ENCODE assay signal across 1 cellular context in the genomic region with DNA sequence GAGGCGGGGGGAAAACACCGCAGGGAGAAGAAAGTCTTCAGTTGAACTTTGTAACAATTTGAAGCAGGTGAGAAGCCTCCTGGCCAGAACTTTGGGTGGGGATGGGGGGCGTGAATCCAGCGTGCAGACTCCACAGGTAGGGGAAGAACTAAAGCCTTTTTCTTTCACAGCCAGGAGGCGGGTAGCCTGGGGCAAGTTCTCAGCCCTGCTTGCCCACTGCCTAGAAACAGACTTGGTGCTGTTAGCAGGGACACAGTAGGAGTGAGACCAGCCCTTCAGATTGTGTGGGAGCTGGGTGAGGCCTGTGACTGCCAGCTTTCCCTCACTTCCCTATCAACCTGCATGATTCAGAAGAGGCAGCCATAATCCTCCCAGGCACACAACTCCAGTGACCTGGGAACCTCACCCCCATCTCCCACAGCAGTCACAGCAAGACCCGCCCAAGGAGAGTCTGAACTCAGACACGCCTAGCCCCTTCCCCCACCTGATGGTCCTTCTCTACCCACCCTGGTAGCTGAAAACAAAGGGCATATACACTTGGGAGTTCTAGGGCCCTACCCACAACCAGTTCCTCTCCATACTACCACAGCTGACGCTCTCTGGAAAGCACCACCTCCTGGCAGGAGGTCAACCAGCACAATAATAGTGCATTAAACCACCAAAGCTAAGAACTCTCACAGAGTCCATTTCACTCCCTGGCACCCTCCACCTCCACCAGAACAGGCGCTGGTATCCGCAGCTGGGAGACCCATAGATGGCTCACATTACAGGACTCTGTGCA.
TF ChIP-seq lines count a peak whose summit lies in the region.

No MANE protein-coding gene starts in this region.

TF ChIP-seq in HCT116, 20 proteins besides CTCF, POLR2A, EP300 and RAD21:
- no peak for TF ChIP-seq POLR2AphosphoS5 (IDR thresholded peaks at IDR 0.05; ENCODE audit: low read depth, low read length)
- TF ChIP-seq FOSL1 (IDR thresholded peaks at IDR 0.05; ENCODE audit: low read depth) = no peak
- no peak for TF ChIP-seq CBX3 (IDR thresholded peaks at IDR 0.05; ENCODE audit: low read depth)
- TF ChIP-seq SRF (IDR thresholded peaks at IDR 0.05; ENCODE audit: low read depth) = no peak
- TF ChIP-seq SIN3A (IDR thresholded peaks at IDR 0.05; ENCODE audit: low read depth) = no peak
- TF ChIP-seq, protein P1, sequence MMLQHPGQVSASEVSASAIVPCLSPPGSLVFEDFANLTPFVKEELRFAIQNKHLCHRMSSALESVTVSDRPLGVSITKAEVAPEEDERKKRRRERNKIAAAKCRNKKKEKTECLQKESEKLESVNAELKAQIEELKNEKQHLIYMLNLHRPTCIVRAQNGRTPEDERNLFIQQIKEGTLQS (IDR thresholded peaks at IDR 0.05) = no peak
- TF ChIP-seq ZNF274 (IDR thresholded peaks at IDR 0.05; ENCODE audit: low read depth, low read length) = no peak
- no peak for TF ChIP-seq SP1 (IDR thresholded peaks at IDR 0.05; ENCODE audit: low read depth)
- TF ChIP-seq YY1 (IDR thresholded peaks at IDR 0.05; ENCODE audit: extremely low read depth, insufficient replicate concordance, low read depth, low read length) = no peak
- TF ChIP-seq ELF1 (IDR thresholded peaks at IDR 0.05; ENCODE audit: borderline replicate concordance, low read depth) = no peak
- no peak for TF ChIP-seq CEBPB (IDR thresholded peaks at IDR 0.05; ENCODE audit: low read depth)
